ENCODE assay signal across 8 cellular contexts in genomic region chr3:51386852-51387229, GRCh38. TPM values are rescaled to one million over a fixed set of nuclear protein-coding genes. Genes with fewer than 3 reads are reported as not detected.
DNase-seq lines count a peak whose midpoint lies in the region; ATAC-seq and TF ChIP-seq lines count a peak whose summit lies in the region.

No MANE protein-coding gene starts in this region.

- H3K79me2 ChIP-seq in fibroblast of lung (ENCODE audit: control insufficient read depth, insufficient read depth, low read length) = peaks cover 46% of the 10 kb centered on the region

- peak overlapping the region; percentile 94 for H3K4me2 ChIP-seq in fibroblast of lung (ENCODE audit: extremely low read depth, insufficient read depth, low read length)

- no peaks in the 10 kb centered on the region for H3K27me3 Mint-ChIP-seq in T-helper 17 cell

- peaks cover 42% of the 10 kb centered on the region for H3K4me1 Mint-ChIP-seq in T-helper 17 cell

- peak overlapping the region; percentile 99 for H3K27ac Mint-ChIP-seq in T-helper 17 cell

- H3K4me3 Mint-ChIP-seq in T-helper 17 cell = peak overlapping the region; percentile 96

- 93 to 95% (median 95%) methylated on average over 5 of the region's 5 CpGs for WGBS in psoas muscle, 3 donors

- DNase-seq in T-helper 17 cell = no peak
- no peak for DNase-seq in fibroblast of lung (ENCODE audit: low read depth in 2 of 2)
- no peak for DNase-seq in psoas muscle
- DNase-seq in omental fat pad (ENCODE audit: low spot score) = no peak
- no peak for DNase-seq in NCI-H1436 (lab: John Stamatoyannopoulos, UW)
- no peak for DNase-seq in NCI-H1694 (lab: John Stamatoyannopoulos, UW)
- DNase-seq in anterior cingulate cortex (lab: John Stamatoyannopoulos, UW) = no peak

- no peak for TF ChIP-seq CTCF in GM12875 (IDR thresholded peaks at IDR 0.05; ENCODE audit: borderline replicate concordance, insufficient read depth, low read depth, low read length)
- no peak for TF ChIP-seq CTCF in fibroblast of lung (conservative IDR thresholded peaks at IDR 0.05 in 1 of 2, IDR thresholded peaks at IDR 0.05 in 1 of 2; ENCODE audit: low read depth in 1 of 2, low read length in 2 of 2)
- no peak for TF ChIP-seq CTCF in psoas muscle (IDR thresholded peaks at IDR 0.05)
- no peak for TF ChIP-seq CTCF in omental fat pad (IDR thresholded peaks at IDR 0.05)

- intact Hi-C loops in psoas muscle (cut with DNase I) = loop anchor here (5.0 to 10.0 kb wide), 2 partner anchors 285 to 772 kb away; partner anchors contain the start of genes CISH (in 1 of the 2), MAPKAPK3 (in 1 of the 2) and TEX264 (in 1 of the 2)

- H3K4me1 ChIP-seq in fibroblast of lung (ENCODE audit: control insufficient read depth, extremely low read depth, insufficient read depth, low read length) = peaks cover 21% of the 10 kb centered on the region
- peaks cover 32% of the 10 kb centered on the region for H3K4me1 ChIP-seq in psoas muscle

- peak overlapping the region; percentile 8 for H3K9ac ChIP-seq in fibroblast of lung (ENCODE audit: insufficient read depth, low read length)

- no peaks in the 10 kb centered on the region for H3K9me3 ChIP-seq in T-helper 17 cell (ENCODE audit: control insufficient read depth, low read length, poor library complexity, severe bottlenecking)
- no peaks in the 10 kb centered on the region for H3K9me3 ChIP-seq in fibroblast of lung (ENCODE audit: control insufficient read depth, insufficient read depth, low read depth, low read length)
- H3K9me3 ChIP-seq in psoas muscle = no peaks in the 10 kb centered on the region

- H3K36me3 ChIP-seq in fibroblast of lung (ENCODE audit: control insufficient read depth, insufficient read depth, low read length) = peaks cover 11% of the 10 kb centered on the region
- H3K36me3 ChIP-seq in psoas muscle (ENCODE audit: insufficient read depth in 1 of 2, low read depth in 1 of 2) = peaks cover 3 to 17% of the 10 kb centered on the region in 2 donors

- H3K27me3 ChIP-seq in fibroblast of lung (ENCODE audit: control insufficient read depth, insufficient read depth, low read length) (no peaks in the 10 kb centered on the region), psoas muscle (ENCODE audit: insufficient read depth in 3 of 3, low read length in 2 of 3) (no peaks in the 10 kb centered on the region)

- no peak overlapping the region for H2AFZ ChIP-seq in fibroblast of lung (ENCODE audit: low read length)

- peaks cover 1% of the 10 kb centered on the region for H4K20me1 ChIP-seq in fibroblast of lung (ENCODE audit: control insufficient read depth, extremely low read depth, insufficient read depth, low read length)

- no peak for ATAC-seq in T-helper 17 cell
- no peak for ATAC-seq in psoas muscle
- no peak for ATAC-seq in omental fat pad (ENCODE audit: low FRiP score)

- H3K36me3 Mint-ChIP-seq in T-helper 17 cell (ENCODE audit: low read depth) = peaks cover 4% of the 10 kb centered on the region

- H3K4me3 ChIP-seq in GM12875 (ENCODE audit: low read depth, low read length) = peak overlapping the region; percentile 66
- H3K4me3 ChIP-seq in fibroblast of lung (replicated peaks in 1 of 4; ENCODE audit: control extremely low read depth in 1 of 4, insufficient read depth in 1 of 4, low read depth in 3 of 4, low read length in 4 of 4) = peak overlapping the region; percentile 59 to 97 (median 88)
- H3K4me3 ChIP-seq in psoas muscle = peak overlapping the region; percentile 70

- H3K27ac ChIP-seq in fibroblast of lung (ENCODE audit: insufficient read depth, low read length) = peak overlapping the region; percentile 40
- no peak overlapping the region for H3K27ac ChIP-seq in psoas muscle

RNA-seq across cellular contexts. Expression of gene MANF, which starts 1.8 kb away (rescaled TPM):
- total RNA-seq in T-helper 17 cell (10 to 100 TPM; 35.4 to 43.3 TPM), fibroblast of lung (55.3 and 60.1 TPM in 2 replicates), psoas muscle (10 to 100 TPM; 12.6 to 24.0 (median 19.3) TPM), omental fat pad (10 to 100 TPM; 27.0 to 54.7 (median 39.4) TPM)
- polyA plus RNA-seq in fibroblast of lung (132 and 133 TPM in 2 replicates), psoas muscle (10 to 100 TPM; 17.9 to 42.4 (median 18.3) TPM)
- 129 and 154 TPM in 2 replicates for polyA plus RNA-seq in fibroblast of lung (2012)
- 2.9 and 4.3 TPM in 2 replicates for polyA minus RNA-seq in fibroblast of lung (ENCODE audit: low replicate concordance)

RNA-seq across cellular contexts. Expression of gene RBM15B, which starts 4.2 kb away (rescaled TPM):
- total RNA-seq in T-helper 17 cell = 10 to 100 TPM; 28.2 to 31.1 TPM
- total RNA-seq in fibroblast of lung = 29.9 and 35.7 TPM in 2 replicates
- 14.7 and 19.9 TPM in 2 replicates for polyA plus RNA-seq in fibroblast of lung
- polyA plus RNA-seq in fibroblast of lung (2012) = 20.8 and 25.5 TPM in 2 replicates
- 32.0 and 44.4 TPM in 2 replicates for polyA minus RNA-seq in fibroblast of lung (ENCODE audit: low replicate concordance)
- 10 to 100 TPM in 1 of 4 donors, 1 to 10 TPM in 3; 7.0 to 11.9 (median 9.8) TPM for total RNA-seq in psoas muscle
- 1 to 10 TPM; 4.6 to 8.8 (median 6.1) TPM for polyA plus RNA-seq in psoas muscle
- total RNA-seq in omental fat pad = 10 to 100 TPM; 25.1 to 39.0 (median 27.8) TPM
